18 cellular contexts compared by ENCODE assay signal in genomic region chr9:22044583-22044982, GRCh38. TPM values are rescaled to one million over a fixed set of nuclear protein-coding genes. Genes with fewer than 3 reads are reported as not detected.
A peak's percentile ranks its signal among the peaks of the same experiment; 100 is the strongest.
DNase-seq lines count a peak whose midpoint lies in the region; ATAC-seq, FAIRE-seq and TF ChIP-seq lines count a peak whose summit lies in the region.
"Had no signal": no experiment of that assay in that cellular context is flagged by ENCODE, and none has a peak within 500 bp of the region (broad histone marks: within the 10 kb centered on the region; RNA-seq: fewer than 3 reads in every experiment).

No MANE protein-coding gene starts in this region.

- H4K20me1 ChIP-seq in astrocyte (ENCODE audit: insufficient read depth, low read length): no peaks in the 10 kb centered on the region

- H3K27me3 Mint-ChIP-seq in activated CD4-positive, alpha-beta T cell treated with anti-CD3 and anti-CD28 coated beads, Interleukin-2, amount 10 ng/mL, durations not matched to agents 24 days and 14 days: peaks cover 58% of the 10 kb centered on the region
- H3K27me3 Mint-ChIP-seq in astrocyte (ENCODE audit: low read depth, unreplicated experiment): no peaks in the 10 kb centered on the region

- H3K9me3 ChIP-seq in astrocyte (ENCODE audit: insufficient read depth, low read depth, low read length): no peaks in the 10 kb centered on the region

- H2AFZ ChIP-seq in astrocyte (ENCODE audit: low read depth, low read length): no peak overlapping the region

- TF ChIP-seq CTCF in astrocyte (IDR thresholded peaks at IDR 0.05; ENCODE audit: insufficient read depth, low read depth, low read length) (no peak), foreskin fibroblast (IDR thresholded peaks at IDR 0.05; ENCODE audit: low read depth, low read length) (no peak)

- H3K4me1 ChIP-seq in astrocyte (ENCODE audit: insufficient read depth, low read length): peaks cover 29% of the 10 kb centered on the region

- peak overlapping the region; percentile 63 for H3K27ac Mint-ChIP-seq in activated CD4-positive, alpha-beta T cell treated with anti-CD3 and anti-CD28 coated beads, Interleukin-2, amount 10 ng/mL, durations not matched to agents 24 days and 14 days
- no peak overlapping the region for H3K27ac Mint-ChIP-seq in astrocyte (ENCODE audit: unreplicated experiment)
- H3K27ac Mint-ChIP-seq: activated naive CD4-positive, alpha-beta T cell treated with anti-CD3 and anti-CD28 coated beads for 36 hours; nephron progenitor cell had no signal

- H3K9ac ChIP-seq in astrocyte (ENCODE audit: low read length): no peak overlapping the region

- no peaks in the 10 kb centered on the region for H3K9me3 Mint-ChIP-seq in activated CD4-positive, alpha-beta T cell treated with anti-CD3 and anti-CD28 coated beads, Interleukin-2, amount 10 ng/mL, durations not matched to agents 24 days and 14 days
- no peaks in the 10 kb centered on the region for H3K9me3 Mint-ChIP-seq in astrocyte (ENCODE audit: unreplicated experiment)
- H3K9me3 Mint-ChIP-seq: activated naive CD4-positive, alpha-beta T cell treated with anti-CD3 and anti-CD28 coated beads for 36 hours; nephron progenitor cell had no signal

- H3K4me3 ChIP-seq in astrocyte (ENCODE audit: insufficient read depth, low read depth, low read length): no peak overlapping the region
- no peak overlapping the region for H3K4me3 ChIP-seq in foreskin fibroblast (ENCODE audit: low read depth in 1 of 2, low read length in 2 of 2)
- H3K4me3 ChIP-seq: lung had no signal

- no peaks in the 10 kb centered on the region for H3K27me3 ChIP-seq in astrocyte (ENCODE audit: insufficient read depth, low read length)

- H3K4me1 Mint-ChIP-seq in activated CD4-positive, alpha-beta T cell treated with anti-CD3 and anti-CD28 coated beads, Interleukin-2, amount 10 ng/mL, durations not matched to agents 24 days and 14 days: peaks cover 28% of the 10 kb centered on the region
- peaks cover 49% of the 10 kb centered on the region for H3K4me1 Mint-ChIP-seq in astrocyte (ENCODE audit: low read depth, unreplicated experiment)
- H3K4me1 Mint-ChIP-seq: nephron progenitor cell had no signal

- H3K36me3 Mint-ChIP-seq in activated CD4-positive, alpha-beta T cell treated with anti-CD3 and anti-CD28 coated beads, Interleukin-2, amount 10 ng/mL, durations not matched to agents 24 days and 14 days (ENCODE audit: low read depth): no peaks in the 10 kb centered on the region
- H3K36me3 Mint-ChIP-seq in astrocyte (ENCODE audit: low read depth, unreplicated experiment): no peaks in the 10 kb centered on the region

- no peak overlapping the region for H3K4me3 Mint-ChIP-seq in activated CD4-positive, alpha-beta T cell treated with anti-CD3 and anti-CD28 coated beads, Interleukin-2, amount 10 ng/mL, durations not matched to agents 24 days and 14 days
- H3K4me3 Mint-ChIP-seq in astrocyte (ENCODE audit: unreplicated experiment): peak overlapping the region; percentile 10
- H3K4me3 Mint-ChIP-seq: activated naive CD4-positive, alpha-beta T cell treated with anti-CD3 and anti-CD28 coated beads for 36 hours; nephron progenitor cell had no signal

- intact Hi-C loops in activated CD4-positive, alpha-beta T cell treated with anti-CD3 and anti-CD28 coated beads, Interleukin-2, amount 10 ng/mL, durations not matched to agents 24 days and 14 days (cut with micrococcal nuclease): loop anchor here (5.0 kb wide), 1 partner anchor 198 kb away; no protein-coding TSS in a partner anchor

- FAIRE-seq in astrocyte (lab: Jason Lieb, UNC) (peak; percentile 95), HTR-8/SVneo (lab: Jason Lieb, UNC) (no peak)

- H3K27ac ChIP-seq in astrocyte (ENCODE audit: low read depth, low read length): peak overlapping the region; percentile 12
- H3K27ac ChIP-seq: 22Rv1, VCaP had no signal

- no peak for DNase-seq in activated CD4-positive, alpha-beta T cell treated with anti-CD3 and anti-CD28 coated beads, Interleukin-2, amount 10 ng/mL, durations not matched to agents 24 days and 14 days
- DNase-seq in activated CD4-positive, alpha-beta T cell treated with anti-CD3 and anti-CD28 coated beads, Interleukin-2, amount 50 U/mL, for 4 hours: no peak
- DNase-seq in astrocyte (ENCODE audit: low read depth) (peak; percentile 92), foreskin fibroblast (peak; percentile 82 to 89), stromal cell of bone marrow (ENCODE audit: low read depth) (peak; percentile 87), NCI-H1930 (lab: John Stamatoyannopoulos, UW) (no peak), HTR-8/SVneo (ENCODE audit: insufficient read length, low spot score) (no peak)
- DNase-seq: activated naive CD4-positive, alpha-beta T cell treated with anti-CD3 and anti-CD28 coated beads for 36 hours; central memory CD4-positive, alpha-beta T cell; NCI-H1092; NCI-H446; nephron progenitor cell; stimulated activated CD4-positive, alpha-beta T cell treated with anti-CD3 and anti-CD28 coated beads, Interleukin-4, amount 100 ng/mL, for 24 hours had no signal

- H3K36me3 ChIP-seq in astrocyte (ENCODE audit: insufficient read depth, low read length): no peaks in the 10 kb centered on the region

- H3K79me2 ChIP-seq in astrocyte (ENCODE audit: insufficient read depth, low read length): no peaks in the 10 kb centered on the region

- no peak for ATAC-seq in HG02938 (IDR thresholded peaks at IDR 0.05; ENCODE audit: unreplicated experiment)
- ATAC-seq: sciatic nerve had no signal

- H3K4me2 ChIP-seq in astrocyte (ENCODE audit: low read length): peak overlapping the region; percentile 25

RNA-seq across cellular contexts. Expression of gene CDKN2B, which starts 35.5 kb away (rescaled TPM):
- total RNA-seq in activated CD4-positive, alpha-beta T cell treated with anti-CD3 and anti-CD28 coated beads, Interleukin-2, amount 10 ng/mL, durations not matched to agents 24 days and 14 days: 0.21 and 0.33 TPM in 2 replicates
- total RNA-seq in astrocyte: 306 and 314 TPM in 2 replicates
- total RNA-seq: activated naive CD4-positive, alpha-beta T cell treated with anti-CD3 and anti-CD28 coated beads for 36 hours had no signal

RNA-seq across cellular contexts. Expression of gene CDKN2B-AS1, which starts 50.0 kb away (rescaled TPM):
- total RNA-seq in activated CD4-positive, alpha-beta T cell treated with anti-CD3 and anti-CD28 coated beads, Interleukin-2, amount 10 ng/mL, durations not matched to agents 24 days and 14 days: 0.42 and 0.78 TPM in 2 replicates
- total RNA-seq in astrocyte: 2.3 TPM in 2 replicates

RNA-seq across cellular contexts. Expression of gene CDKN2A, which starts 50.4 kb away (rescaled TPM):
- 2.5 and 3.7 TPM in 2 replicates for total RNA-seq in activated CD4-positive, alpha-beta T cell treated with anti-CD3 and anti-CD28 coated beads, Interleukin-2, amount 10 ng/mL, durations not matched to agents 24 days and 14 days
- total RNA-seq in astrocyte: 71.6 and 81.4 TPM in 2 replicates

Comparison
In these comparisons a context has a peak if more than half of its experiments do, and no peak if none do; other contexts are left out.
1. DNase-seq: peak in astrocyte (single experiment), foreskin fibroblast (2 of 2) and stromal cell of bone marrow (single experiment); none in activated CD4-positive, alpha-beta T cell treated with anti-CD3 and anti-CD28 coated beads, Interleukin-2, amount 10 ng/mL, durations not matched to agents 24 days and 14 days (single experiment), activated CD4-positive, alpha-beta T cell treated with anti-CD3 and anti-CD28 coated beads, Interleukin-2, amount 50 U/mL, for 4 hours (0 of 2), NCI-H1930 (0 of 2) and HTR-8/SVneo (single experiment).
2. RNA of gene CDKN2B, which starts 35.5 kb away (total RNA-seq): 306 to 314 TPM in astrocyte; 0.21 to 0.33 TPM in activated CD4-positive, alpha-beta T cell treated with anti-CD3 and anti-CD28 coated beads, Interleukin-2, amount 10 ng/mL, durations not matched to agents 24 days and 14 days; every median in the first group is over 100 times any median in the second.
3. RNA of gene CDKN2A, which starts 50.4 kb away (total RNA-seq): 71.6 to 81.4 TPM in astrocyte; 2.5 to 3.7 TPM in activated CD4-positive, alpha-beta T cell treated with anti-CD3 and anti-CD28 coated beads, Interleukin-2, amount 10 ng/mL, durations not matched to agents 24 days and 14 days; every median in the first group is over 10 times any median in the second.